ENCODE assay signal across 11 cellular contexts in genomic region chr6:112235956-112236355, GRCh38. TPM values are rescaled to one million over a fixed set of nuclear protein-coding genes. Genes with fewer than 3 reads are reported as not detected.
A peak's percentile ranks its signal among the peaks of the same experiment; 100 is the strongest.
DNase-seq lines count a peak whose midpoint lies in the region; ATAC-seq, FAIRE-seq and TF ChIP-seq lines count a peak whose summit lies in the region.
"Had no signal": no experiment of that assay in that cellular context is flagged by ENCODE, and none has a peak within 500 bp of the region (broad histone marks: within the 10 kb centered on the region; RNA-seq: fewer than 3 reads in every experiment).

No MANE protein-coding gene starts in this region.

- peaks cover 5% of the 10 kb centered on the region for H3K4me1 ChIP-seq in mammary epithelial cell (ENCODE audit: insufficient read depth, low read length)
- H3K4me1 ChIP-seq in rectal smooth muscle tissue (ENCODE audit: control insufficient read depth, insufficient read depth, low read length) = peaks cover 55% of the 10 kb centered on the region
- H3K4me1 ChIP-seq in upper lobe of left lung = peaks cover 0 to 17% (median 9%) of the 10 kb centered on the region in 4 donors

- dilution Hi-C loops in mammary epithelial cell (cut with HindIII; ENCODE audit: low sequenced_read_pairs) = no loop called here

- WGBS in mammary epithelial cell (ENCODE audit: low coverage, missing lambda C conversion rate) = 88% methylated on average over 5 of the region's 5 CpGs
- 53 to 67% methylated on average over 5 of the region's 5 CpGs for WGBS in upper lobe of left lung, 2 donors

- H3K79me2 ChIP-seq in mammary epithelial cell (ENCODE audit: insufficient read depth, low read length) = no peaks in the 10 kb centered on the region

- H3K36me3 ChIP-seq in mammary epithelial cell (ENCODE audit: insufficient read depth, low read length) (no peaks in the 10 kb centered on the region), rectal smooth muscle tissue (ENCODE audit: control insufficient read depth, insufficient read depth, low read length) (no peaks in the 10 kb centered on the region), upper lobe of left lung (no peaks in the 10 kb centered on the region)

- H3K27ac ChIP-seq in mammary epithelial cell (ENCODE audit: insufficient read depth, low read depth, low read length) = no peak overlapping the region
- peak overlapping the region; percentile 73 for H3K27ac ChIP-seq in rectal smooth muscle tissue (ENCODE audit: low read depth, low read length)
- peak overlapping the region in 2 of 4 donors; percentile 23 to 74 for H3K27ac ChIP-seq in upper lobe of left lung

- no peak overlapping the region for H2AFZ ChIP-seq in mammary epithelial cell (ENCODE audit: low read depth, low read length)

- H3K27me3 ChIP-seq in mammary epithelial cell (ENCODE audit: insufficient read depth, low read length) (no peaks in the 10 kb centered on the region), rectal smooth muscle tissue (ENCODE audit: control insufficient read depth, insufficient read depth, low read length) (no peaks in the 10 kb centered on the region), upper lobe of left lung (no peaks in the 10 kb centered on the region)

- CTCF ChIA-PET in mammary epithelial cell (lab: Charles Lee; ENCODE audit: low non-redundant PET) = interaction anchor here (0.6 kb wide), 1 partner anchor 177 kb away, joined by 3 read pairs; no protein-coding TSS in a partner anchor

- H3K4me3 ChIP-seq in mammary epithelial cell (replicated peaks in 1 of 3; ENCODE audit: insufficient read depth in 1 of 3, low read depth in 2 of 3, low read length in 3 of 3) (no peak overlapping the region), rectal smooth muscle tissue (ENCODE audit: low read length) (no peak overlapping the region), upper lobe of left lung (no peak overlapping the region)
- H3K4me3 ChIP-seq: K562 had no signal

- ATAC-seq in omental fat pad (ENCODE audit: low FRiP score) = no peak
- ATAC-seq in upper lobe of left lung (ENCODE audit: low FRiP score in 2 of 2) = no peak
- ATAC-seq in HG02973 (IDR thresholded peaks at IDR 0.05; ENCODE audit: unreplicated experiment) = no peak
- ATAC-seq: K562 had no signal

- no peaks in the 10 kb centered on the region for H3K9me3 ChIP-seq in mammary epithelial cell (replicated peaks; ENCODE audit: insufficient read depth, low read length)
- no peaks in the 10 kb centered on the region for H3K9me3 ChIP-seq in upper lobe of left lung

- DNase-seq in Daoy (ENCODE audit: low read depth) (peak; percentile 29), RCC 7860 (ENCODE audit: low spot score) (peak; percentile 7), mammary epithelial cell (peak; percentile 25), omental fat pad (ENCODE audit: low spot score) (no peak), amygdala (lab: John Stamatoyannopoulos, UW) (no peak), upper lobe of left lung (no peak)
- DNase-seq: activated effector memory CD4-positive, alpha-beta T cell treated with Interleukin-2 at 50 U/mL for 16 hours; Calu3 had no signal

- TF ChIP-seq CTCF in mammary epithelial cell (conservative IDR thresholded peaks at IDR 0.05 in 1 of 2, IDR thresholded peaks at IDR 0.05 in 1 of 2; ENCODE audit: extremely low read depth in 1 of 2, insufficient read depth in 1 of 2, low read depth in 1 of 2, low read length in 2 of 2) (no peak), omental fat pad (IDR thresholded peaks at IDR 0.05) (no peak), upper lobe of left lung (IDR thresholded peaks at IDR 0.05) (no peak)

- no peak overlapping the region for H3K9ac ChIP-seq in mammary epithelial cell (ENCODE audit: insufficient read depth, low read length)
- no peak overlapping the region for H3K9ac ChIP-seq in rectal smooth muscle tissue (ENCODE audit: low read length)

- in situ Hi-C loops in mammary epithelial cell (cut with MboI; ENCODE audit: low sequenced_read_pairs in 2 of 2) = no loop called here

- intact Hi-C loops in mammary epithelial cell (cut with micrococcal nuclease) = no loop called here

- no peaks in the 10 kb centered on the region for H4K20me1 ChIP-seq in mammary epithelial cell (ENCODE audit: insufficient read depth, low read length)

- H3K4me2 ChIP-seq in mammary epithelial cell (ENCODE audit: insufficient read depth, low read depth, low read length) = no peak overlapping the region

- TF ChIP-seq EP300 in upper lobe of left lung (IDR thresholded peaks at IDR 0.05) = peak in 1 of 4 donors; percentile 10

- no TSS peak for BruUV-seq in mammary epithelial cell (replicated peaks; lab: Mats Ljungman, UMichigan)

- FAIRE-seq in RCC 7860 (lab: Jason Lieb, UNC) = no peak

- no peak for TF ChIP-seq POLR2A in upper lobe of left lung (IDR thresholded peaks at IDR 0.05)

RNA-seq across cellular contexts. Expression of gene LAMA4, which starts 18.4 kb away (rescaled TPM):
- total RNA-seq in Daoy (2014; rRNA removed; shearing (Covaris generic)) = 66.6 and 76.5 TPM in 2 replicates
- total RNA-seq in mammary epithelial cell = 1 to 10 TPM in 1 of 2 donors, under 1 TPM in 1; 0.35 to 1.2 TPM
- polyA plus RNA-seq in mammary epithelial cell = 0.18 TPM
- polyA minus RNA-seq in mammary epithelial cell = not detected
- 100 to 1,000 TPM; 189 to 459 (median 376) TPM for total RNA-seq in omental fat pad
- total RNA-seq in upper lobe of left lung = 100 to 1,000 TPM in 2 of 6 donors, 10 to 100 TPM in 4; 29.5 to 119 (median 58.9) TPM

Comparison
In these comparisons a context has a peak if more than half of its experiments do, and no peak if none do; other contexts are left out.
1. DNase-seq: peak in Daoy (single experiment), RCC 7860 (single experiment) and mammary epithelial cell (single experiment); none in omental fat pad (single experiment), amygdala (0 of 56) and upper lobe of left lung (0 of 2).
2. RNA of gene LAMA4, which starts 18.4 kb away (total RNA-seq): 189 to 459 TPM in omental fat pad, 66.6 to 76.5 TPM in Daoy and 29.5 to 119 TPM in upper lobe of left lung; 0.35 to 1.2 TPM in mammary epithelial cell; every median in the first group is over 10 times any median in the second.